In genomic region chr19:18274303-18274775, GRCh38 we compare ENCODE assay signal across 8 cellular contexts. TPM values are rescaled to one million over a fixed set of nuclear protein-coding genes. Genes with fewer than 3 reads are reported as not detected.
DNase-seq lines count a peak whose midpoint lies in the region; ATAC-seq and TF ChIP-seq lines count a peak whose summit lies in the region.

A gene with protein sequence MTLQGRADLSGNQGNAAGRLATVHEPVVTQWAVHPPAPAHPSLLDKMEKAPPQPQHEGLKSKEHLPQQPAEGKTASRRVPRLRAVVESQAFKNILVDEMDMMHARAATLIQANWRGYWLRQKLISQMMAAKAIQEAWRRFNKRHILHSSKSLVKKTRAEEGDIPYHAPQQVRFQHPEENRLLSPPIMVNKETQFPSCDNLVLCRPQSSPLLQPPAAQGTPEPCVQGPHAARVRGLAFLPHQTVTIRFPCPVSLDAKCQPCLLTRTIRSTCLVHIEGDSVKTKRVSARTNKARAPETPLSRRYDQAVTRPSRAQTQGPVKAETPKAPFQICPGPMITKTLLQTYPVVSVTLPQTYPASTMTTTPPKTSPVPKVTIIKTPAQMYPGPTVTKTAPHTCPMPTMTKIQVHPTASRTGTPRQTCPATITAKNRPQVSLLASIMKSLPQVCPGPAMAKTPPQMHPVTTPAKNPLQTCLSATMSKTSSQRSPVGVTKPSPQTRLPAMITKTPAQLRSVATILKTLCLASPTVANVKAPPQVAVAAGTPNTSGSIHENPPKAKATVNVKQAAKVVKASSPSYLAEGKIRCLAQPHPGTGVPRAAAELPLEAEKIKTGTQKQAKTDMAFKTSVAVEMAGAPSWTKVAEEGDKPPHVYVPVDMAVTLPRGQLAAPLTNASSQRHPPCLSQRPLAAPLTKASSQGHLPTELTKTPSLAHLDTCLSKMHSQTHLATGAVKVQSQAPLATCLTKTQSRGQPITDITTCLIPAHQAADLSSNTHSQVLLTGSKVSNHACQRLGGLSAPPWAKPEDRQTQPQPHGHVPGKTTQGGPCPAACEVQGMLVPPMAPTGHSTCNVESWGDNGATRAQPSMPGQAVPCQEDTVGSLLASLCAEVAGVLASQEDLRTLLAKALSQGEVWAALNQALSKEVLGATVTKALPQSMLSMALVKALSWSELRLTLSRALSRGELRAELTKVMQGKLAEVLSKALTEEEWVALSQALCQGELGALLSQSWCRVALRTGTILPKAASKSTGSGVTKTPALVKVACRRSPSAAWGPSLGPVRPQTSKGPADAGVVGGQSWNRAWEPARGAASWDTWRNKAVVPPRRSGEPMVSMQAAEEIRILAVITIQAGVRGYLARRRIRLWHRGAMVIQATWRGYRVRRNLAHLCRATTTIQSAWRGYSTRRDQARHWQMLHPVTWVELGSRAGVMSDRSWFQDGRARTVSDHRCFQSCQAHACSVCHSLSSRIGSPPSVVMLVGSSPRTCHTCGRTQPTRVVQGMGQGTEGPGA (N-terminal part only) (minus strand): TSS chr19:18274452. CDS start chr19:18269478, 4,974 bp downstream.

- H3K36me3 ChIP-seq in liver (ENCODE audit: control insufficient read depth in 4 of 4, insufficient read depth in 3 of 4, low read depth in 1 of 4, low read length in 3 of 4): peaks cover 0 to 4% (median 1%) of the 10 kb centered on the region in 4 donors
- peaks cover 6 to 11% of the 10 kb centered on the region in 2 donors for H3K36me3 ChIP-seq in thyroid gland

- H3K4me1 ChIP-seq in liver (ENCODE audit: control insufficient read depth in 4 of 4, insufficient read depth in 4 of 4, low read length in 3 of 4) (peaks cover 9 to 39% (median 35%) of the 10 kb centered on the region in 4 donors), thyroid gland (peaks cover 32 to 45% of the 10 kb centered on the region in 2 donors)

- TF ChIP-seq RAD21 in liver (IDR thresholded peaks at IDR 0.05): peak in 1 of 2 donors; percentile 20

- 56% methylated on average over 8 of the region's 8 CpGs for WGBS in liver
- WGBS in thyroid gland, 2 donors: 75 to 84% methylated on average over 6 of the region's 8 CpGs

- peaks cover 37% of the 10 kb centered on the region for H3K36me3 Mint-ChIP-seq in activated CD4-positive, alpha-beta T cell treated with anti-CD3 and anti-CD28 coated beads, Interleukin-2, amount 10 ng/mL, durations not matched to agents 24 days and 14 days (ENCODE audit: low read depth)

- H3K4me1 Mint-ChIP-seq in activated CD4-positive, alpha-beta T cell treated with anti-CD3 and anti-CD28 coated beads, Interleukin-2, amount 10 ng/mL, durations not matched to agents 24 days and 14 days: peaks cover 27% of the 10 kb centered on the region

- in situ Hi-C loops in astrocyte of the spinal cord (cut with HindIII; ENCODE audit: low sequenced_read_pairs): no loop called here
- in situ Hi-C loops in KBM-7 (cut with MboI; ENCODE audit: low pct_unique_long_range_greater_than_20kb, low sequenced_read_pairs): no loop called here

- no peaks in the 10 kb centered on the region for H3K27me3 ChIP-seq in liver (ENCODE audit: control insufficient read depth in 4 of 4, insufficient read depth in 4 of 4, low read length in 3 of 4)
- H3K27me3 ChIP-seq in thyroid gland: no peaks in the 10 kb centered on the region

- TF ChIP-seq POLR2A in thyroid gland (IDR thresholded peaks at IDR 0.05): no peak

- no peak within 1 kb of the TSS for H3K27ac Mint-ChIP-seq in activated CD4-positive, alpha-beta T cell treated with anti-CD3 and anti-CD28 coated beads, Interleukin-2, amount 10 ng/mL, durations not matched to agents 24 days and 14 days

- no peaks in the 10 kb centered on the region for H3K27me3 Mint-ChIP-seq in activated CD4-positive, alpha-beta T cell treated with anti-CD3 and anti-CD28 coated beads, Interleukin-2, amount 10 ng/mL, durations not matched to agents 24 days and 14 days

- H3K9me3 Mint-ChIP-seq in activated CD4-positive, alpha-beta T cell treated with anti-CD3 and anti-CD28 coated beads, Interleukin-2, amount 10 ng/mL, durations not matched to agents 24 days and 14 days: no peaks in the 10 kb centered on the region

- H3K27ac ChIP-seq in liver (ENCODE audit: low read depth in 1 of 2, low read length in 2 of 2): peak within 1 kb of the TSS; percentile 80 to 85
- peak within 1 kb of the TSS; percentile 62 to 72 (median 68) for H3K27ac ChIP-seq in thyroid gland

- TF ChIP-seq CTCF in astrocyte of the spinal cord (IDR thresholded peaks at IDR 0.05; ENCODE audit: low read depth, low read length) (no peak), liver (IDR thresholded peaks at IDR 0.05; ENCODE audit: low read depth, low read length, missing input control) (no peak), thyroid gland (IDR thresholded peaks at IDR 0.05) (no peak)

- H3K9ac ChIP-seq in liver (ENCODE audit: low read depth in 1 of 2, low read length in 2 of 2): no peak within 1 kb of the TSS

- no peak within 1 kb of the TSS for H3K4me3 ChIP-seq in astrocyte of the spinal cord (ENCODE audit: low read depth, low read length)
- H3K4me3 ChIP-seq in liver (ENCODE audit: low read depth in 1 of 3, low read length in 3 of 3): no peak within 1 kb of the TSS
- H3K4me3 ChIP-seq in thyroid gland (replicated peaks in 1 of 3): no peak within 1 kb of the TSS

- no peaks in the 10 kb centered on the region for H3K9me3 ChIP-seq in liver (ENCODE audit: control insufficient read depth in 4 of 4, low read length in 3 of 4)
- H3K9me3 ChIP-seq in thyroid gland: no peaks in the 10 kb centered on the region

- H3K4me3 Mint-ChIP-seq in activated CD4-positive, alpha-beta T cell treated with anti-CD3 and anti-CD28 coated beads, Interleukin-2, amount 10 ng/mL, durations not matched to agents 24 days and 14 days: peak within 1 kb of the TSS; percentile 10

- ATAC-seq in HG02678 (IDR thresholded peaks at IDR 0.05; ENCODE audit: unreplicated experiment) (no peak), HG03460 (IDR thresholded peaks at IDR 0.05; ENCODE audit: unreplicated experiment) (no peak)

- intact Hi-C loops in activated CD4-positive, alpha-beta T cell treated with anti-CD3 and anti-CD28 coated beads, Interleukin-2, amount 10 ng/mL, durations not matched to agents 24 days and 14 days (cut with micrococcal nuclease): no loop called here
- intact Hi-C loops in thyroid gland (cut with DNase I): no loop called here

- peak; percentile 80 for DNase-seq in activated CD4-positive, alpha-beta T cell treated with anti-CD3 and anti-CD28 coated beads, Interleukin-2, amount 10 ng/mL, durations not matched to agents 24 days and 14 days
- DNase-seq in activated CD4-positive, alpha-beta T cell treated with anti-CD3 and anti-CD28 coated beads, Interleukin-2, amount 50 U/mL, for 48 hours: no peak
- peak; percentile 51 for DNase-seq in astrocyte of the spinal cord (ENCODE audit: low read depth, low spot score)
- DNase-seq in thyroid gland: no peak
- no peak for DNase-seq in KBM-7

TF ChIP-seq in liver, 16 proteins besides CTCF, POLR2A, EP300 and RAD21 (continues in another document):
- TF ChIP-seq, protein P1, sequence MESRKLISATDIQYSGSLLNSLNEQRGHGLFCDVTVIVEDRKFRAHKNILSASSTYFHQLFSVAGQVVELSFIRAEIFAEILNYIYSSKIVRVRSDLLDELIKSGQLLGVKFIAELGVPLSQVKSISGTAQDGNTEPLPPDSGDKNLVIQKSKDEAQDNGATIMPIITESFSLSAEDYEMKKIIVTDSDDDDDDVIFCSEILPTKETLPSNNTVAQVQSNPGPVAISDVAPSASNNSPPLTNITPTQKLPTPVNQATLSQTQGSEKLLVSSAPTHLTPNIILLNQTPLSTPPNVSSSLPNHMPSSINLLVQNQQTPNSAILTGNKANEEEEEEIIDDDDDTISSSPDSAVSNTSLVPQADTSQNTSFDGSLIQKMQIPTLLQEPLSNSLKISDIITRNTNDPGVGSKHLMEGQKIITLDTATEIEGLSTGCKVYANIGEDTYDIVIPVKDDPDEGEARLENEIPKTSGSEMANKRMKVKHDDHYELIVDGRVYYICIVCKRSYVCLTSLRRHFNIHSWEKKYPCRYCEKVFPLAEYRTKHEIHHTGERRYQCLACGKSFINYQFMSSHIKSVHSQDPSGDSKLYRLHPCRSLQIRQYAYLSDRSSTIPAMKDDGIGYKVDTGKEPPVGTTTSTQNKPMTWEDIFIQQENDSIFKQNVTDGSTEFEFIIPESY (IDR thresholded peaks at IDR 0.05): no peak
- peak; percentile 85 for TF ChIP-seq NR2F2 (IDR thresholded peaks at IDR 0.05)
- TF ChIP-seq, protein P2, sequence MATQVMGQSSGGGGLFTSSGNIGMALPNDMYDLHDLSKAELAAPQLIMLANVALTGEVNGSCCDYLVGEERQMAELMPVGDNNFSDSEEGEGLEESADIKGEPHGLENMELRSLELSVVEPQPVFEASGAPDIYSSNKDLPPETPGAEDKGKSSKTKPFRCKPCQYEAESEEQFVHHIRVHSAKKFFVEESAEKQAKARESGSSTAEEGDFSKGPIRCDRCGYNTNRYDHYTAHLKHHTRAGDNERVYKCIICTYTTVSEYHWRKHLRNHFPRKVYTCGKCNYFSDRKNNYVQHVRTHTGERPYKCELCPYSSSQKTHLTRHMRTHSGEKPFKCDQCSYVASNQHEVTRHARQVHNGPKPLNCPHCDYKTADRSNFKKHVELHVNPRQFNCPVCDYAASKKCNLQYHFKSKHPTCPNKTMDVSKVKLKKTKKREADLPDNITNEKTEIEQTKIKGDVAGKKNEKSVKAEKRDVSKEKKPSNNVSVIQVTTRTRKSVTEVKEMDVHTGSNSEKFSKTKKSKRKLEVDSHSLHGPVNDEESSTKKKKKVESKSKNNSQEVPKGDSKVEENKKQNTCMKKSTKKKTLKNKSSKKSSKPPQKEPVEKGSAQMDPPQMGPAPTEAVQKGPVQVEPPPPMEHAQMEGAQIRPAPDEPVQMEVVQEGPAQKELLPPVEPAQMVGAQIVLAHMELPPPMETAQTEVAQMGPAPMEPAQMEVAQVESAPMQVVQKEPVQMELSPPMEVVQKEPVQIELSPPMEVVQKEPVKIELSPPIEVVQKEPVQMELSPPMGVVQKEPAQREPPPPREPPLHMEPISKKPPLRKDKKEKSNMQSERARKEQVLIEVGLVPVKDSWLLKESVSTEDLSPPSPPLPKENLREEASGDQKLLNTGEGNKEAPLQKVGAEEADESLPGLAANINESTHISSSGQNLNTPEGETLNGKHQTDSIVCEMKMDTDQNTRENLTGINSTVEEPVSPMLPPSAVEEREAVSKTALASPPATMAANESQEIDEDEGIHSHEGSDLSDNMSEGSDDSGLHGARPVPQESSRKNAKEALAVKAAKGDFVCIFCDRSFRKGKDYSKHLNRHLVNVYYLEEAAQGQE (IDR thresholded peaks at IDR 0.05): peak; percentile 42
- TF ChIP-seq HNF4A (conservative IDR thresholded peaks at IDR 0.05): peak; percentile 63
- TF ChIP-seq FOXA1 (IDR thresholded peaks at IDR 0.05): no peak
- no peak for TF ChIP-seq TAF1 (conservative IDR thresholded peaks at IDR 0.05)
- peak; percentile 42 for TF ChIP-seq YY1 (IDR thresholded peaks at IDR 0.05)
- peak; percentile 50 for TF ChIP-seq HNF4G (IDR thresholded peaks at IDR 0.05)

RNA-seq across cellular contexts. Expression of the gene that starts here (rescaled TPM):
- 2.3 and 3.0 TPM in 2 replicates for total RNA-seq in activated CD4-positive, alpha-beta T cell treated with anti-CD3 and anti-CD28 coated beads, Interleukin-2, amount 10 ng/mL, durations not matched to agents 24 days and 14 days
- total RNA-seq in liver (1 to 10 TPM in 1 of 2 donors, under 1 TPM in 1; 0.19 to 2.4 TPM), thyroid gland (10 to 100 TPM in 1 of 4 donors, 1 to 10 TPM in 3; 5.7 to 17.0 (median 8.9) TPM)
- under 1 TPM; 0.43 to 0.64 TPM for polyA plus RNA-seq in liver

Comparison
In these comparisons a context has a peak if more than half of its experiments do, and no peak if none do; other contexts are left out.
1. DNase-seq: peak in activated CD4-positive, alpha-beta T cell treated with anti-CD3 and anti-CD28 coated beads, Interleukin-2, amount 10 ng/mL, durations not matched to agents 24 days and 14 days (single experiment) and astrocyte of the spinal cord (single experiment); none in activated CD4-positive, alpha-beta T cell treated with anti-CD3 and anti-CD28 coated beads, Interleukin-2, amount 50 U/mL, for 48 hours (0 of 2), thyroid gland (0 of 2) and KBM-7 (single experiment).